Comparison of ENCODE assay signal across 1 cellular context in genomic region chr13:33092422-33092987, GRCh38.
A peak's percentile ranks its signal among the peaks of the same experiment; 100 is the strongest.
TF ChIP-seq lines count a peak whose summit lies in the region.

No MANE protein-coding gene starts in this region.

TF ChIP-seq in GM23338, 12 proteins besides CTCF, POLR2A, EP300 and RAD21 (continued from another document):
- TF ChIP-seq, protein P1, sequence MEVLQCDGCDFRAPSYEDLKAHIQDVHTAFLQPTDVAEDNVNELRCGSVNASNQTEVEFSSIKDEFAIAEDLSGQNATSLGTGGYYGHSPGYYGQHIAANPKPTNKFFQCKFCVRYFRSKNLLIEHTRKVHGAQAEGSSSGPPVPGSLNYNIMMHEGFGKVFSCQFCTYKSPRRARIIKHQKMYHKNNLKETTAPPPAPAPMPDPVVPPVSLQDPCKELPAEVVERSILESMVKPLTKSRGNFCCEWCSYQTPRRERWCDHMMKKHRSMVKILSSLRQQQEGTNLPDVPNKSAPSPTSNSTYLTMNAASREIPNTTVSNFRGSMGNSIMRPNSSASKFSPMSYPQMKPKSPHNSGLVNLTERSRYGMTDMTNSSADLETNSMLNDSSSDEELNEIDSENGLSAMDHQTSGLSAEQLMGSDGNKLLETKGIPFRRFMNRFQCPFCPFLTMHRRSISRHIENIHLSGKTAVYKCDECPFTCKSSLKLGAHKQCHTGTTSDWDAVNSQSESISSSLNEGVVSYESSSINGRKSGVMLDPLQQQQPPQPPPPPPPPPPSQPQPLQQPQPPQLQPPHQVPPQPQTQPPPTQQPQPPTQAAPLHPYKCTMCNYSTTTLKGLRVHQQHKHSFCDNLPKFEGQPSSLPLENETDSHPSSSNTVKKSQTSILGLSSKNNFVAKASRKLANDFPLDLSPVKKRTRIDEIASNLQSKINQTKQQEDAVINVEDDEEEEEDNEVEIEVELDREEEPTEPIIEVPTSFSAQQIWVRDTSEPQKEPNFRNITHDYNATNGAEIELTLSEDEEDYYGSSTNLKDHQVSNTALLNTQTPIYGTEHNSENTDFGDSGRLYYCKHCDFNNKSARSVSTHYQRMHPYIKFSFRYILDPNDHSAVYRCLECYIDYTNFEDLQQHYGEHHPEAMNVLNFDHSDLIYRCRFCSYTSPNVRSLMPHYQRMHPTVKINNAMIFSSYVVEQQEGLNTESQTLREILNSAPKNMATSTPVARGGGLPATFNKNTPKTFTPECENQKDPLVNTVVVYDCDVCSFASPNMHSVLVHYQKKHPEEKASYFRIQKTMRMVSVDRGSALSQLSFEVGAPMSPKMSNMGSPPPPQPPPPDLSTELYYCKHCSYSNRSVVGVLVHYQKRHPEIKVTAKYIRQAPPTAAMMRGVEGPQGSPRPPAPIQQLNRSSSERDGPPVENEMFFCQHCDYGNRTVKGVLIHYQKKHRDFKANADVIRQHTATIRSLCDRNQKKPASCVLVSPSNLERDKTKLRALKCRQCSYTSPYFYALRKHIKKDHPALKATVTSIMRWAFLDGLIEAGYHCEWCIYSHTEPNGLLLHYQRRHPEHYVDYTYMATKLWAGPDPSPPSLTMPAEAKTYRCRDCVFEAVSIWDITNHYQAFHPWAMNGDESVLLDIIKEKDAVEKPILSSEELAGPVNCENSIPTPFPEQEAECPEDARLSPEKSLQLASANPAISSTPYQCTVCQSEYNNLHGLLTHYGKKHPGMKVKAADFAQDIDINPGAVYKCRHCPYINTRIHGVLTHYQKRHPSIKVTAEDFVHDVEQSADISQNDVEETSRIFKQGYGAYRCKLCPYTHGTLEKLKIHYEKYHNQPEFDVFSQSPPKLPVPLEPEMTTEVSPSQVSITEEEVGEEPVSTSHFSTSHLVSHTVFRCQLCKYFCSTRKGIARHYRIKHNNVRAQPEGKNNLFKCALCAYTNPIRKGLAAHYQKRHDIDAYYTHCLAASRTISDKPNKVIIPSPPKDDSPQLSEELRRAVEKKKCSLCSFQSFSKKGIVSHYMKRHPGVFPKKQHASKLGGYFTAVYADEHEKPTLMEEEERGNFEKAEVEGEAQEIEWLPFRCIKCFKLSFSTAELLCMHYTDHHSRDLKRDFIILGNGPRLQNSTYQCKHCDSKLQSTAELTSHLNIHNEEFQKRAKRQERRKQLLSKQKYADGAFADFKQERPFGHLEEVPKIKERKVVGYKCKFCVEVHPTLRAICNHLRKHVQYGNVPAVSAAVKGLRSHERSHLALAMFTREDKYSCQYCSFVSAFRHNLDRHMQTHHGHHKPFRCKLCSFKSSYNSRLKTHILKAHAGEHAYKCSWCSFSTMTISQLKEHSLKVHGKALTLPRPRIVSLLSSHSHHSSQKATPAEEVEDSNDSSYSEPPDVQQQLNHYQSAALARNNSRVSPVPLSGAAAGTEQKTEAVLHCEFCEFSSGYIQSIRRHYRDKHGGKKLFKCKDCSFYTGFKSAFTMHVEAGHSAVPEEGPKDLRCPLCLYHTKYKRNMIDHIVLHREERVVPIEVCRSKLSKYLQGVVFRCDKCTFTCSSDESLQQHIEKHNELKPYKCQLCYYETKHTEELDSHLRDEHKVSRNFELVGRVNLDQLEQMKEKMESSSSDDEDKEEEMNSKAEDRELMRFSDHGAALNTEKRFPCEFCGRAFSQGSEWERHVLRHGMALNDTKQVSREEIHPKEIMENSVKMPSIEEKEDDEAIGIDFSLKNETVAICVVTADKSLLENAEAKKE (CRISPR knock-in tag; IDR thresholded peaks at IDR 0.05) = peak; percentile 30; the same call in 1 of the 2 replicates
TF ChIP-seq in GM23338: peak in this region for 1.
